ENCODE assay signal across 4 cellular contexts in genomic region chr1:18574754-18575153, GRCh38. TPM values are rescaled to one million over a fixed set of nuclear protein-coding genes. Genes with fewer than 3 reads are reported as not detected.
"Had no signal": no experiment of that assay in that cellular context is flagged by ENCODE, and none has a peak within 500 bp of the region (broad histone marks: within the 10 kb centered on the region; RNA-seq: fewer than 3 reads in every experiment).

No MANE protein-coding gene starts in this region.

- ATAC-seq: GM12878 had no signal

- DNase-seq: GDM1, GF-D8 had no signal

- H3K4me3 ChIP-seq: GM12878 had no signal

RNA-seq across cellular contexts. Expression of gene PAX7, which starts 55.9 kb away (rescaled TPM):
- total RNA-seq: G401, GM12878 had no signal
- polyA plus RNA-seq: GM12878 had no signal
